In the genomic region with DNA sequence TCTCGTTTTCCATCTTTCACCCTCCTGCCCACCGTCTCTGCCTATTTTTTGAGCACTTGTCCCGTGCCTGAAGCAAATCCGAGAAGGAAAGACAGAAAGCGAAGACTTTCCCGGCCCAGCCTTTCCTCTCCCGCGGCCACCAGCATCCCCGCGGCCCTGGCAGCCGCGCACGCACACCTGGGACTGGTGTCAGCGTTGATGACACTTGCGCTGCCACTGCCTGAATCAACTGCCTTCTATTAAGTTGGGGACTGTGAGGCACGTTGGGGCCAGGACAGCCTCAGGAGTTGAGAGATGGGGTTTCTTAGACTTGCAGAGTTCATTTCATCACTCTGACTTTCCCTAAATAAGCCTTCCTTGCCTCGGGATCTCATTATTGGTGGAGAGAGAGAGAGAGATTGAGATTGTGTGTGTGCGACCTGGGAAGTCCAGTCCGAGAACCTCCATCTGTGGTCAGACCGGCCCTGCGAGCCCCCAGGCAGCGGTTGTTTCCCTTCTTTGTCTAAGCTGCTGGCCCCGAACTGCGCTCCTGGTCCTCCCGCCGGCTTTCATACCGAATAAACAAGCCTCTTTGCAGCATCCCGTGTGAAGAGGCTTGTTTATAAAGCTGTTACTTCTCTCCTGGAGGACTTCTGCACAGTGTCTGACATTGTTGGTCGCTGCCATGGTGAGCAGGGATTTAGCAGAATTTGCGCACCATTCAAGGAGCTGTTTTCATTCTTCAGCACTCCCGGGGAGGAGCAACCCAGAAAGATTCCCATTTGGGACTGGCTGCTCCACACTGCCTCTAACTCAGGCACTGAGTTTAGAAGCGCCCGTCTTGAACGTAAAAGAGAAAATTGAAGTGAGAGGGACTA, we compare ENCODE assay signal across 1 cellular context.
TF ChIP-seq lines count a peak whose summit lies in the region.

No MANE protein-coding gene starts in this region.

TF ChIP-seq in HepG2, 621 proteins besides CTCF, POLR2A, EP300 and RAD21:
- no peak for TF ChIP-seq ZNF275 (CRISPR knock-in tag; IDR thresholded peaks at IDR 0.05; ENCODE audit: borderline replicate concordance)
- TF ChIP-seq ZHX1 (CRISPR knock-in tag; IDR thresholded peaks at IDR 0.05; ENCODE audit: low read depth): no peak
- no peak for TF ChIP-seq ZSCAN29 (CRISPR knock-in tag; conservative IDR thresholded peaks at IDR 0.05)
- no peak for TF ChIP-seq NFKBIZ (CRISPR knock-in tag; IDR thresholded peaks at IDR 0.05)
- no peak for TF ChIP-seq ZNF337 (CRISPR knock-in tag; IDR thresholded peaks at IDR 0.05; ENCODE audit: borderline replicate concordance, low read depth)
- TF ChIP-seq HDAC1 (CRISPR knock-in tag; IDR thresholded peaks at IDR 0.05): no peak
- no peak for TF ChIP-seq ATF2 (CRISPR knock-in tag; IDR thresholded peaks at IDR 0.05)
- TF ChIP-seq, protein P1, sequence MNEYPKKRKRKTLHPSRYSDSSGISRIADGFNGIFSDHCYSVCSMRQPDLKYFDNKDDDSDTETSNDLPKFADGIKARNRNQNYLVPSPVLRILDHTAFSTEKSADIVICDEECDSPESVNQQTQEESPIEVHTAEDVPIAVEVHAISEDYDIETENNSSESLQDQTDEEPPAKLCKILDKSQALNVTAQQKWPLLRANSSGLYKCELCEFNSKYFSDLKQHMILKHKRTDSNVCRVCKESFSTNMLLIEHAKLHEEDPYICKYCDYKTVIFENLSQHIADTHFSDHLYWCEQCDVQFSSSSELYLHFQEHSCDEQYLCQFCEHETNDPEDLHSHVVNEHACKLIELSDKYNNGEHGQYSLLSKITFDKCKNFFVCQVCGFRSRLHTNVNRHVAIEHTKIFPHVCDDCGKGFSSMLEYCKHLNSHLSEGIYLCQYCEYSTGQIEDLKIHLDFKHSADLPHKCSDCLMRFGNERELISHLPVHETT (CRISPR knock-in tag; conservative IDR thresholded peaks at IDR 0.05): no peak
- TF ChIP-seq ZBTB34 (CRISPR knock-in tag; IDR thresholded peaks at IDR 0.05): no peak
- no peak for TF ChIP-seq AHR (CRISPR knock-in tag; IDR thresholded peaks at IDR 0.05)
- TF ChIP-seq ZNF777 (CRISPR knock-in tag; IDR thresholded peaks at IDR 0.05): no peak
- no peak for TF ChIP-seq SPEN (CRISPR knock-in tag; IDR thresholded peaks at IDR 0.05; ENCODE audit: low read depth)
- TF ChIP-seq, protein P2, sequence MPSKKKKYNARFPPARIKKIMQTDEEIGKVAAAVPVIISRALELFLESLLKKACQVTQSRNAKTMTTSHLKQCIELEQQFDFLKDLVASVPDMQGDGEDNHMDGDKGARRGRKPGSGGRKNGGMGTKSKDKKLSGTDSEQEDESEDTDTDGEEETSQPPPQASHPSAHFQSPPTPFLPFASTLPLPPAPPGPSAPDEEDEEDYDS (CRISPR knock-in tag; IDR thresholded peaks at IDR 0.05): no peak
- TF ChIP-seq ZNF232 (CRISPR knock-in tag; IDR thresholded peaks at IDR 0.05; ENCODE audit: borderline replicate concordance): no peak
- no peak for TF ChIP-seq NR0B2 (CRISPR knock-in tag; IDR thresholded peaks at IDR 0.05)
- no peak for TF ChIP-seq RBFOX2 (IDR thresholded peaks at IDR 0.05; ENCODE audit: low read depth, low read length)
- no peak for TF ChIP-seq TMF1 (CRISPR knock-in tag; IDR thresholded peaks at IDR 0.05; ENCODE audit: low read depth)
